8 cellular contexts compared by ENCODE assay signal in the genomic region with DNA sequence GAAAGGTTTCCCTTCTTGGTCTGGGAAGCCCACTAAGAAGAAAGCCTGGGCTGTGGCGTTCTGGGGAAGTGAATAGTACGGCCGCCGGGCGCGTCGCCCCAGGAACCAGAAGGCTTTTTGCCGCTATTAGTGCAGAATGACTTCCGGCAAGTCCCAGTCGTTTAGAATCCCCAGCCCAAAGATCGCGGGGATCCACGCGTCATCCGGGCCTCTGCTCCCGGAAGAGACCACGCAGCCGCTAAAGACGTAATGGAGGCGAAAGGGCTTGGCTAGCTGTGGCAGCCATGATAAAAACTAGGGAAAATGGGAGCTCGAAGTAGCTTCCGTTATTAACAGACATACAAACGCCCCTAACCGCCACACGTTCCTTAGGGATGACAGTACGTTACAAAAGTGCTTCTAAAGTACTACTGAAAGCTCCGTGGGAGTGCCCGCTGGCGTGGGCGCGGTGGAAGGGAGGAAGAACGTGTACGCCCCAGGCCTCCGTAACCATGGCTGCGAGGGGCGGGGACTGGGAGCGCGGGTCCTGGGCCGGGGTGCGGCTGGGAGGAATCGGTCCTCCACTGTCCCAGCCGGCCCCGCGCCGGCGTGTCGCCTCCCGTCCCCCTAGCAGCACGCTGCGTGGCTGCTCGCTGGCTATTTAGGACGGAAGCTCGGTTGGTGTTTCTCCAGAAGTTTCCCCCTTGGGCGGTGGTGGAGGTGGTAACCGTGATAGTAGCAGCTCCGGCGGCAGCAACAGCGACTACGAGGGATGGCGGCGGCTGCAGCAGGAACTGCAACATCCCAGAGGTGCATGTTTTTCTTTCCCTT. TPM values are rescaled to one million over a fixed set of nuclear protein-coding genes. Genes with fewer than 3 reads are reported as not detected.
DNase-seq lines count a peak whose midpoint lies in the region; ATAC-seq and TF ChIP-seq lines count a peak whose summit lies in the region.

SUGT1 (plus strand) TSS at position 667 of the 810 bp plus-strand sequence; CDS start at position 752, 85 bp downstream.

- H3K4me3 ChIP-seq in H7 (ENCODE audit: insufficient read depth, low read depth, low read length): peak within 1 kb of the TSS; percentile 84
- peak within 1 kb of the TSS; percentile 97 for H3K4me3 ChIP-seq in Loucy (ENCODE audit: low read length, poor library complexity, severe bottlenecking)
- peak within 1 kb of the TSS; percentile 79 for H3K4me3 ChIP-seq in fibroblast of the aortic adventitia (ENCODE audit: low read depth, low read length)

- TF ChIP-seq CTCF in Loucy (conservative IDR thresholded peaks at IDR 0.05; ENCODE audit: low read length): peak; percentile 77
- TF ChIP-seq CTCF in fibroblast of the aortic adventitia (IDR thresholded peaks at IDR 0.05; ENCODE audit: insufficient read depth, low read length): peak; percentile 76
- peak; percentile 74 to 86 (median 85) for TF ChIP-seq CTCF in nephron (IDR thresholded peaks at IDR 0.05; ENCODE audit: unreplicated experiment in 3 of 3)

- peaks cover 51% of the 10 kb centered on the region for H3K4me1 ChIP-seq in Loucy (ENCODE audit: insufficient read depth, low read length, poor library complexity, severe bottlenecking)

- H3K27me3 ChIP-seq in H7 (ENCODE audit: control insufficient read depth, insufficient read depth, low read length) (no peaks in the 10 kb centered on the region), Loucy (ENCODE audit: insufficient read depth, low read length, poor library complexity, severe bottlenecking) (no peaks in the 10 kb centered on the region)

- no peak within 1 kb of the TSS for H3K4me3 Mint-ChIP-seq in nephron
- no peak within 1 kb of the TSS for H3K4me3 Mint-ChIP-seq in stimulated activated naive CD8-positive, alpha-beta T cell treated with anti-CD3 and anti-CD28 coated beads, Interleukin-15, amount 100 ng/mL, for 72 hours

- in situ Hi-C loops in G401 (cut with HindIII; ENCODE audit: low sequenced_read_pairs): no loop called here

- H3K4me2 ChIP-seq in Loucy (ENCODE audit: low read depth, low read length, poor library complexity, severe bottlenecking): peak within 1 kb of the TSS; percentile 97

- peak; percentile 98 for ATAC-seq in stimulated activated naive CD8-positive, alpha-beta T cell treated with anti-CD3 and anti-CD28 coated beads, Interleukin-15, amount 100 ng/mL, for 72 hours

- no peaks in the 10 kb centered on the region for H3K9me3 Mint-ChIP-seq in nephron
- H3K9me3 Mint-ChIP-seq in stimulated activated naive CD8-positive, alpha-beta T cell treated with anti-CD3 and anti-CD28 coated beads, Interleukin-15, amount 100 ng/mL, for 72 hours: no peaks in the 10 kb centered on the region

- peak; percentile 94 for TF ChIP-seq POLR2A in Raji (IDR thresholded peaks at IDR 0.05; ENCODE audit: insufficient read depth, low read depth, low read length)

- no peak within 1 kb of the TSS for H3K27ac Mint-ChIP-seq in nephron
- no peak within 1 kb of the TSS for H3K27ac Mint-ChIP-seq in stimulated activated naive CD8-positive, alpha-beta T cell treated with anti-CD3 and anti-CD28 coated beads, Interleukin-15, amount 100 ng/mL, for 72 hours

- H3K36me3 ChIP-seq in H7 (replicated peaks; ENCODE audit: control insufficient read depth, insufficient read depth, low read length) (no peaks in the 10 kb centered on the region; the same call in 1 of the 2 replicates), Loucy (ENCODE audit: insufficient read depth, low read length) (peaks cover 8% of the 10 kb centered on the region; the same call in 1 of the 2 replicates)

- peaks cover 32% of the 10 kb centered on the region for H4K20me1 ChIP-seq in Loucy (ENCODE audit: insufficient read depth, low read length, poor library complexity, severe bottlenecking)

- H3K79me2 ChIP-seq in Loucy (ENCODE audit: insufficient read depth, low read length): peaks cover 73% of the 10 kb centered on the region

- H3K9me3 ChIP-seq in Loucy (ENCODE audit: insufficient read depth, low read depth, low read length): no peaks in the 10 kb centered on the region

- peaks cover 9% of the 10 kb centered on the region for H3K4me1 Mint-ChIP-seq in nephron
- H3K4me1 Mint-ChIP-seq in stimulated activated naive CD8-positive, alpha-beta T cell treated with anti-CD3 and anti-CD28 coated beads, Interleukin-15, amount 100 ng/mL, for 72 hours: peaks cover 9% of the 10 kb centered on the region

- DNase-seq in G401 (ENCODE audit: low spot score): peak; percentile 98
- peak; percentile 93 for DNase-seq in H7
- DNase-seq in activated T-helper 9 cell treated with anti-CD3 and anti-CD28 coated beads, Interleukin-2, amount 50 U/mL, for 16 hours (ENCODE audit: low read depth): peak; percentile 91
- peak; percentile 98 for DNase-seq in fibroblast of the aortic adventitia (ENCODE audit: low read depth)
- DNase-seq in stimulated activated naive CD8-positive, alpha-beta T cell treated with anti-CD3 and anti-CD28 coated beads, Interleukin-15, amount 100 ng/mL, for 72 hours: peak; percentile 95 to 97

- peak within 1 kb of the TSS; percentile 96 for H3K9ac ChIP-seq in Loucy (ENCODE audit: low read depth, low read length, poor library complexity, severe bottlenecking)

- H2AFZ ChIP-seq in Loucy (ENCODE audit: low read length): peak within 1 kb of the TSS; percentile 95

- no peaks in the 10 kb centered on the region for H3F3A ChIP-seq in Loucy (ENCODE audit: low read depth)

- peaks cover 21% of the 10 kb centered on the region for H3K36me3 Mint-ChIP-seq in nephron (ENCODE audit: low read depth)

- H3K9me2 ChIP-seq in Loucy (replicated peaks; ENCODE audit: low read depth, low read length): no peaks in the 10 kb centered on the region

- no peaks in the 10 kb centered on the region for H3K27me3 Mint-ChIP-seq in nephron (ENCODE audit: low read depth)
- H3K27me3 Mint-ChIP-seq in stimulated activated naive CD8-positive, alpha-beta T cell treated with anti-CD3 and anti-CD28 coated beads, Interleukin-15, amount 100 ng/mL, for 72 hours: no peaks in the 10 kb centered on the region

RNA-seq across cellular contexts. Expression of gene SUGT1, which starts in this region (rescaled TPM):
- total RNA-seq in G401 (2014; rRNA removed; shearing (Covaris generic)): 18.2 and 31.3 TPM in 2 replicates
- 39.9 and 47.7 TPM in 2 replicates for total RNA-seq in H7 (2014; rRNA removed; shearing (Covaris generic))
- total RNA-seq in fibroblast of the aortic adventitia (ENCODE audit: low replicate concordance): 46.4 and 52.1 TPM in 2 replicates

Comparison
In these comparisons a context has a peak if more than half of its experiments do, and no peak if none do; other contexts are left out.
1. Peak in every context shown above with its lines: DNase-seq, ATAC-seq and H3K4me3 ChIP-seq.